11 cellular contexts compared by ENCODE assay signal in the genomic region with DNA sequence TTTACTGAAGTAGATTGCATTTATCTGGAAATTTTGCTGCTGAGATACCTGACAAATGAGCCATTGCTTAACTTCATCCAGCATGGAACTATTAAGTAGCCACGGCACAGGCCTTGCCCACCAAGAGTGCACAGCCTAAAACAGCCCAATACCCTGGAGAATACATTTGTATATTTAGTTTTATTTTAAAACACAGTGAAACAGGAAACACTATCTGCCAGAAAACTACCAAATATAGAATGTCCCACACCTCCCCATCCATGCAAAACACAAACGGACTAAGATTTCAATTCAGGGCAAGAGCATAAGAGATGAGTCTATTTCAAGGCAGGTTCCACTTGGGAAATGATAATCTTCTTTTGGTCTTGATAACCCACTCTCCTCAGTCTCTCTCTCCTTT.
DNase-seq lines count a peak whose midpoint lies in the region; ATAC-seq and TF ChIP-seq lines count a peak whose summit lies in the region.
"Had no signal": no experiment of that assay in that cellular context is flagged by ENCODE, and none has a peak within 500 bp of the region (broad histone marks: within the 10 kb centered on the region; RNA-seq: fewer than 3 reads in every experiment).

No MANE protein-coding gene starts in this region.

- peaks cover 96% of the 10 kb centered on the region for H3K4me1 ChIP-seq in BLaER1

- no peaks in the 10 kb centered on the region for H4K20me1 ChIP-seq in BLaER1

- H3K4me2 ChIP-seq in BLaER1 = peak overlapping the region; percentile 88

- H3K27ac ChIP-seq in BLaER1 (peak overlapping the region; percentile 90), coronary artery (peak overlapping the region; percentile 50 to 76)

- no peaks in the 10 kb centered on the region for H3K9me3 Mint-ChIP-seq in nephron

- intact Hi-C loops in head of caudate nucleus (cut with DNase I) = loop anchor here (2.0 to 10.0 kb wide), 2 partner anchors 52 to 54 kb away; no protein-coding TSS in a partner anchor

- H3K36me3 ChIP-seq in BLaER1 = no peaks in the 10 kb centered on the region; the same call in 1 of the 2 replicates
- H3K36me3 ChIP-seq: Peyer's patch had no signal

- peak overlapping the region; percentile 6 to 58 (median 19) for H3K27ac Mint-ChIP-seq in nephron

- H3K4me3 Mint-ChIP-seq in nephron = no peak overlapping the region

- no peaks in the 10 kb centered on the region for H3K27me3 ChIP-seq in BLaER1
- H3K27me3 ChIP-seq: Peyer's patch, testis had no signal

- no peak for TF ChIP-seq CTCF in coronary artery (IDR thresholded peaks at IDR 0.05)
- TF ChIP-seq CTCF in nephron (IDR thresholded peaks at IDR 0.05; ENCODE audit: unreplicated experiment in 3 of 3) = no peak

- ATAC-seq in HG03064 (IDR thresholded peaks at IDR 0.05; ENCODE audit: low read depth, unreplicated experiment) = peak; percentile 43
- ATAC-seq in HG03520 (IDR thresholded peaks at IDR 0.05; ENCODE audit: unreplicated experiment) = no peak

- no peaks in the 10 kb centered on the region for H3K9me3 ChIP-seq in BLaER1
- H3K9me3 ChIP-seq: Peyer's patch, testis had no signal

- no peaks in the 10 kb centered on the region for H3K27me3 Mint-ChIP-seq in nephron (ENCODE audit: low read depth)

- H3K9ac ChIP-seq in BLaER1 = peak overlapping the region; percentile 76

- H3K36me3 Mint-ChIP-seq in nephron (ENCODE audit: low read depth) = no peaks in the 10 kb centered on the region

- peak overlapping the region; percentile 60 for H3K4me3 ChIP-seq in BLaER1
- H3K4me3 ChIP-seq in coronary artery = peak overlapping the region; percentile 21
- H3K4me3 ChIP-seq: Peyer's patch, testis had no signal

- DNase-seq in coronary artery (ENCODE audit: low spot score) (no peak), head of caudate nucleus (no peak), D341Med (ENCODE audit: low spot score) (no peak)
- DNase-seq in stimulated activated CD4-positive, alpha-beta T cell treated with anti-CD3 and anti-CD28 coated beads, Interleukin-2, amount 100 ng/mL, for 24 hours = no peak
- DNase-seq: H7, Peyer's patch, testis had no signal

- H3K4me1 Mint-ChIP-seq in nephron = peaks cover 68% of the 10 kb centered on the region
